Comparison of ENCODE assay signal across 11 cellular contexts in the genomic region with DNA sequence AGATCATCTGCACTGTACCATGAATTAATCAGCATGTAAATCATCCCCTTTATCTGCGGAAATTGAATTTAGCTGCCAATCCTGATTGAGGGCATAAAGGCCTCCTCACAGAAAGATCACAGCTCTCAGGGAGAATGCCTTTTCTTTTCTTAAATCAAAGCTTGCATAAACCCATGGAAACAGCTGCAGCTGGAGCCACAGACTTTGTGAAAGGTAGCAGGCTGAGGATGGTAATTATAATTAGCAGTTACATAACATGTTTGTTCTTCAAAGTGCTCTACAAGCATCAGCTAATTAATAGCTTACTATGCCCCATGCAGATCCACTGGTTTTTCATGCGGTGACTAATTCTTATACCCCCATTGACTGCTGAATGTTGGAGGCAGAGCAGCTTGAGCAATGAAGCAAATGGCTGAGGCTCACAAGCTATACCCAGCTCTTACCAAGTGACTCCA. TPM values are rescaled to one million over a fixed set of nuclear protein-coding genes. Genes with fewer than 3 reads are reported as not detected.
DNase-seq lines count a peak whose midpoint lies in the region; ATAC-seq and TF ChIP-seq lines count a peak whose summit lies in the region.
"Had no signal": no experiment of that assay in that cellular context is flagged by ENCODE, and none has a peak within 500 bp of the region (broad histone marks: within the 10 kb centered on the region; RNA-seq: fewer than 3 reads in every experiment).

No MANE protein-coding gene starts in this region.

- no peaks in the 10 kb centered on the region for H3K36me3 ChIP-seq in BE2C
- H3K36me3 ChIP-seq: MG63 had no signal

- no peaks in the 10 kb centered on the region for H3K9me3 ChIP-seq in BE2C
- H3K9me3 ChIP-seq: lower lobe of right lung, MG63 had no signal

- POLR2A ChIA-PET in activated CD8-positive, alpha-beta T cell treated with anti-CD3 and anti-CD28 coated beads, Interleukin-2, amount 10 ng/mL, durations not matched to agents 7 days and 5 days (lab: Charles Lee), result interaction anchor here (0.8 to 1.0 kb wide), 2 partner anchors 10 to 205 kb away, joined by 3 read pairs; no protein-coding TSS in a partner anchor
- POLR2A ChIA-PET in activated CD8-positive, alpha-beta T cell treated with anti-CD3 and anti-CD28 coated beads for 36 hours (lab: Charles Lee), result no interaction called here

- no peaks in the 10 kb centered on the region for H3K9me3 Mint-ChIP-seq in activated CD8-positive, alpha-beta T cell treated with anti-CD3 and anti-CD28 coated beads, Interleukin-2, amount 10 ng/mL, durations not matched to agents 7 days and 5 days (ENCODE audit: insufficient read depth)
- no peaks in the 10 kb centered on the region for H3K9me3 Mint-ChIP-seq in activated CD8-positive, alpha-beta T cell treated with anti-CD3 and anti-CD28 coated beads for 36 hours

- H3K27me3 Mint-ChIP-seq in activated CD8-positive, alpha-beta T cell treated with anti-CD3 and anti-CD28 coated beads, Interleukin-2, amount 10 ng/mL, durations not matched to agents 7 days and 5 days (ENCODE audit: low read depth), result no peaks in the 10 kb centered on the region
- no peaks in the 10 kb centered on the region for H3K27me3 Mint-ChIP-seq in activated CD8-positive, alpha-beta T cell treated with anti-CD3 and anti-CD28 coated beads for 36 hours

- no peak for TF ChIP-seq CTCF in activated CD8-positive, alpha-beta T cell treated with anti-CD3 and anti-CD28 coated beads for 36 hours (IDR thresholded peaks at IDR 0.05)
- TF ChIP-seq CTCF in VCaP (conservative IDR thresholded peaks at IDR 0.05) (no peak), BE2C (IDR thresholded peaks at IDR 0.05; ENCODE audit: low read depth, low read length) (no peak)

- no peaks in the 10 kb centered on the region for H3K4me1 ChIP-seq in BE2C

- H3K27ac Mint-ChIP-seq in activated CD8-positive, alpha-beta T cell treated with anti-CD3 and anti-CD28 coated beads, Interleukin-2, amount 10 ng/mL, durations not matched to agents 7 days and 5 days, result no peak overlapping the region
- H3K27ac Mint-ChIP-seq in activated CD8-positive, alpha-beta T cell treated with anti-CD3 and anti-CD28 coated beads for 36 hours, result no peak overlapping the region

- peak overlapping the region; percentile 80 for H3K27ac ChIP-seq in VCaP
- H3K27ac ChIP-seq: lower lobe of right lung had no signal

- CTCF ChIA-PET in activated CD8-positive, alpha-beta T cell treated with anti-CD3 and anti-CD28 coated beads, Interleukin-2, amount 10 ng/mL, durations not matched to agents 7 days and 5 days (lab: Charles Lee), result interaction anchor here (1.0 to 2.0 kb wide), 3 partner anchors 23 to 241 kb away, joined by 3 to 6 read pairs (median 6); no protein-coding TSS in a partner anchor
- CTCF ChIA-PET in activated CD8-positive, alpha-beta T cell treated with anti-CD3 and anti-CD28 coated beads for 36 hours (lab: Charles Lee), result interaction anchor here (0.9 to 1.9 kb wide), 4 partner anchors 22 to 241 kb away, joined by 3 to 11 read pairs (median 4); no protein-coding TSS in a partner anchor

- peak; percentile 6 for DNase-seq in activated CD8-positive, alpha-beta T cell treated with anti-CD3 and anti-CD28 coated beads, Interleukin-2, amount 10 ng/mL, durations not matched to agents 7 days and 5 days
- DNase-seq in activated CD8-positive, alpha-beta T cell treated with anti-CD3 and anti-CD28 coated beads for 36 hours, result no peak
- DNase-seq in kidney tubule cell (ENCODE audit: low spot score) (peak; percentile 81), BE2C (no peak), mucosa of gallbladder (ENCODE audit: low spot score) (no peak), NCI-H187 treated with DMSO at 0.1 percent for 48 hours (lab: John Stamatoyannopoulos, UW) (no peak)
- DNase-seq: lower lobe of right lung, MG63 had no signal

- no peak overlapping the region for H3K4me3 ChIP-seq in BE2C (ENCODE audit: low read depth, low read length)
- H3K4me3 ChIP-seq: GM12878, lower lobe of right lung, MG63 had no signal

- peaks cover 23% of the 10 kb centered on the region for H3K36me3 Mint-ChIP-seq in activated CD8-positive, alpha-beta T cell treated with anti-CD3 and anti-CD28 coated beads, Interleukin-2, amount 10 ng/mL, durations not matched to agents 7 days and 5 days (ENCODE audit: low read depth)
- H3K36me3 Mint-ChIP-seq in activated CD8-positive, alpha-beta T cell treated with anti-CD3 and anti-CD28 coated beads for 36 hours (ENCODE audit: low read depth), result peaks cover 7% of the 10 kb centered on the region

- H3K4me1 Mint-ChIP-seq in activated CD8-positive, alpha-beta T cell treated with anti-CD3 and anti-CD28 coated beads, Interleukin-2, amount 10 ng/mL, durations not matched to agents 7 days and 5 days (ENCODE audit: low read depth), result no peaks in the 10 kb centered on the region
- H3K4me1 Mint-ChIP-seq in activated CD8-positive, alpha-beta T cell treated with anti-CD3 and anti-CD28 coated beads for 36 hours (ENCODE audit: low read depth), result peaks cover 7% of the 10 kb centered on the region

- no peak overlapping the region for H3K4me3 Mint-ChIP-seq in activated CD8-positive, alpha-beta T cell treated with anti-CD3 and anti-CD28 coated beads, Interleukin-2, amount 10 ng/mL, durations not matched to agents 7 days and 5 days
- no peak overlapping the region for H3K4me3 Mint-ChIP-seq in activated CD8-positive, alpha-beta T cell treated with anti-CD3 and anti-CD28 coated beads for 36 hours

- no peak for ATAC-seq in activated CD8-positive, alpha-beta T cell treated with anti-CD3 and anti-CD28 coated beads, Interleukin-2, amount 10 ng/mL, durations not matched to agents 7 days and 5 days
- ATAC-seq in activated CD8-positive, alpha-beta T cell treated with anti-CD3 and anti-CD28 coated beads for 36 hours, result no peak
- ATAC-seq in GM19455 (IDR thresholded peaks at IDR 0.05; ENCODE audit: unreplicated experiment), result no peak
- ATAC-seq: GM12878 had no signal

- intact Hi-C loops in activated CD8-positive, alpha-beta T cell treated with anti-CD3 and anti-CD28 coated beads for 36 hours (cut with micrococcal nuclease), result no loop called here

- no peaks in the 10 kb centered on the region for H3K27me3 ChIP-seq in BE2C
- H3K27me3 ChIP-seq: MG63 had no signal

RNA-seq across cellular contexts. Expression of gene SUSD1, which starts 54.6 kb away (rescaled TPM):
- total RNA-seq in activated CD8-positive, alpha-beta T cell treated with anti-CD3 and anti-CD28 coated beads, Interleukin-2, amount 10 ng/mL, durations not matched to agents 7 days and 5 days, result 10 to 100 TPM; 15.2 to 17.9 TPM
- 1 to 10 TPM; 3.0 to 3.6 TPM for total RNA-seq in activated CD8-positive, alpha-beta T cell treated with anti-CD3 and anti-CD28 coated beads for 36 hours
- polyA plus RNA-seq in BE2C (2012; ENCODE audit: insufficient read depth, insufficient read length, low read depth), result 5.6 TPM
- total RNA-seq in mucosa of gallbladder, result 20.5 TPM

Comparison
In these comparisons a context has a peak if more than half of its experiments do, and no peak if none do; other contexts are left out.
1. DNase-seq: peak in activated CD8-positive, alpha-beta T cell treated with anti-CD3 and anti-CD28 coated beads, Interleukin-2, amount 10 ng/mL, durations not matched to agents 7 days and 5 days (single experiment) and kidney tubule cell (single experiment); none in activated CD8-positive, alpha-beta T cell treated with anti-CD3 and anti-CD28 coated beads for 36 hours (single experiment), BE2C (single experiment), mucosa of gallbladder (single experiment) and NCI-H187 treated with DMSO at 0.1 percent for 48 hours (single experiment).